In the genomic region with DNA sequence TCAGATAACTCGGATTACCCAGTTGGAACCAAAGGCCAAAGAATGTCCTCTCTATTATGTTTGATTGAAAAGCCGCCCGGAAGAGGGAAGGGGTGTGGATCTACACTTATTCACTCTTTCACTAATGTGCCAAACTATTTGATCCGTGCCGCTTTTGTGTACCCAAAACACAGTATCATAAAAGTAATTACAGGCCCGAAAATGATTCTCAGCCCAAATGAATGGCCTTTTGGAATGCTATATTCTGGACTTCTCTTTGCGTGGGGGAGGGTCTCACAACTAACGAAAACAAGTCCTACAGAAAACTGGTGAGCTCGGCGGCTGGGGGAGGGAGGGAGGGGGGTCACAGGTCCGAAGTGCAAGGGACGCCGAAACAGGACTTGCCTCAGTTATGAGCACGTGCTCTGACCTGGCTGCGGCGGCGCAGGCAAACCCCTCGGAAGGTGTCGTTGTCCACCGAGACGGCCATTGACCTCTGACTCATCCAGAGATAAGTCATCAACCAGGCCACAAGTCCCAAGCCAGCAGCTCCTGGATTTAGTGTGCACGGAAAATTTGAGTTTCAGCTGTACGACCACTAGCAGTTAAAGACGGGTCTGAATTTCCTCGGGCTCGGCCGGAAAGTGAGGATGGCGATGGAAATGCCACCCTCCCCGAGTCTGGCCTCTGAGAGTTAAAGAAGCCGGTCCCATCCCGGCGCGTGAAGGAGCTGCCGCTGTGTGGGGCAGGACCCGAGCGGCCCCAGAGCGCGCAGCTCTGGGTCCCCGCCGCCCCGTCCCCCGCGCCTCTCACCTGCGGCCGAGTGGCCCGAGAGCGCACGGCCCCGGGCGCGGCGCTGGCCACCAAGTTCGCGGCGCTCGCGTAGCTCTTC, we compare ENCODE assay signal across 1 cellular context.
TF ChIP-seq lines count a peak whose summit lies in the region.

No MANE protein-coding gene starts in this region.

TF ChIP-seq in endothelial cell of umbilical vein, 7 proteins besides CTCF, POLR2A, EP300 and RAD21:
- TF ChIP-seq FOS (IDR thresholded peaks at IDR 0.05; ENCODE audit: borderline replicate concordance, insufficient read depth, low read length) = peak; percentile 63
- TF ChIP-seq JUN (IDR thresholded peaks at IDR 0.05; ENCODE audit: borderline replicate concordance, insufficient read depth, insufficient read length, low read depth) = peak; percentile 49
- TF ChIP-seq MYC (IDR thresholded peaks at IDR 0.05; ENCODE audit: low read depth, low read length) = peak; percentile 91
- no peak for TF ChIP-seq POLR2AphosphoS5 (IDR thresholded peaks at IDR 0.05; ENCODE audit: insufficient read depth, low read depth, low read length)
- TF ChIP-seq GATA2 (IDR thresholded peaks at IDR 0.05; ENCODE audit: insufficient read depth, insufficient read length, low read depth, low read length) = peak; percentile 12
- TF ChIP-seq EZH2 (IDR thresholded peaks at IDR 0.05; ENCODE audit: borderline replicate concordance, low read depth, low read length, severe bottlenecking) = no peak
- TF ChIP-seq, protein P1, sequence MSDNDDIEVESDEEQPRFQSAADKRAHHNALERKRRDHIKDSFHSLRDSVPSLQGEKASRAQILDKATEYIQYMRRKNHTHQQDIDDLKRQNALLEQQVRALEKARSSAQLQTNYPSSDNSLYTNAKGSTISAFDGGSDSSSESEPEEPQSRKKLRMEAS (IDR thresholded peaks at IDR 0.05; ENCODE audit: insufficient read depth, insufficient read length) = peak; percentile 68
